15 cellular contexts compared by ENCODE assay signal in the genomic region with DNA sequence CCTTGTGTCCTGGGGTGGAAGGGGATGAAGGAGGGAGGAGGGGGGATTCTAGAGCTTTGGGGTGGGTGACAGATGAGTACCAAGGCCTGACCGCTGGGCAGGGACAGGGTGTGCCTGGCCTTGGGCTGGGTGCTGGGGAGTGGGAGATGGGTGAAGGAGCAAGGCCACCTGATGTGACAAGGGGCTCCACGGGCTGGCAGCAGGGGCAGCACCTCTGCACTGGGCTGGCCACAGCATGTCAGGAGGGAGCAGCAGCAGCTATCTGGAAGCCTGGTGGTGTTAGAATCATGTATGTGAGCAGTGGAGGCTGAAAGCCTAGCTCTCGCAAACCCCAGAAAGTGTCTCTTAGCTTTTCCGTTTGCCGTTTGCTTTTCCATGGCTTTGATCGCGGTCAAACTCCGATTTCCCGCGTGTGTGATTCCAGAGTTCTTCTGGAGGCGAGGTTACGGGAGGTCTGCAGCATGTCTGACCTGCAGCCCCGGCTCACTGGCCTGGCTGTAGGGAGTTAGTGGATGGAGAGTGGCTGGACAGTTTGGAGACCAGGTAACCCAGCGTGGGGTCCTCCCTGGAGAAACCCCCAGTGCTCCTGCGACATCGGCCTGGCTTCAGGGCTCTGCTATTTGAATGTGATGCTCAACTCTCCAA.
A peak's percentile ranks its signal among the peaks of the same experiment; 100 is the strongest.
DNase-seq lines count a peak whose midpoint lies in the region; ATAC-seq and TF ChIP-seq lines count a peak whose summit lies in the region.
"Had no signal": no experiment of that assay in that cellular context is flagged by ENCODE, and none has a peak within 500 bp of the region (broad histone marks: within the 10 kb centered on the region; RNA-seq: fewer than 3 reads in every experiment).

No MANE protein-coding gene starts in this region.

- H3K27me3 ChIP-seq in Caco-2 (replicated peaks; ENCODE audit: control insufficient read depth, insufficient read depth, low read length) (no peaks in the 10 kb centered on the region), ascending aorta (no peaks in the 10 kb centered on the region), hepatocyte (no peaks in the 10 kb centered on the region), gastrocnemius medialis (no peaks in the 10 kb centered on the region)
- H3K27me3 ChIP-seq: ovary had no signal

- H3K36me3 ChIP-seq in Caco-2 (ENCODE audit: control insufficient read depth, insufficient read depth, low read length) (no peaks in the 10 kb centered on the region; the same call in 1 of the 2 replicates), ascending aorta (peaks cover 7 to 10% of the 10 kb centered on the region in 2 donors), hepatocyte (replicated peaks; ENCODE audit: insufficient read depth, low read depth) (no peaks in the 10 kb centered on the region), gastrocnemius medialis (no peaks in the 10 kb centered on the region)
- H3K36me3 ChIP-seq: ovary had no signal

- H3K4me3 ChIP-seq in Caco-2 (ENCODE audit: low read depth, low read length) (no peak overlapping the region), ascending aorta (peak overlapping the region in 1 of 2 donors; percentile 56), hepatocyte (no peak overlapping the region), gastrocnemius medialis (no peak overlapping the region), foreskin fibroblast (ENCODE audit: low read depth in 1 of 2, low read length in 2 of 2) (no peak overlapping the region)
- H3K4me3 ChIP-seq: ovary had no signal

- H3K27ac Mint-ChIP-seq in Caco-2 (ENCODE audit: unreplicated experiment), result peak overlapping the region; percentile 96
- H3K27ac Mint-ChIP-seq: activated B cell treated with CpG ODN at 0.5 μM for 24 hours had no signal

- in situ Hi-C loops in gastrocnemius medialis (cut with MboI; ENCODE audit: low sequenced_read_pairs in 4 of 4), result no loop called here

- ATAC-seq in gastrocnemius medialis, result no peak
- no peak for ATAC-seq in HG02973 (IDR thresholded peaks at IDR 0.05; ENCODE audit: unreplicated experiment)
- no peak for ATAC-seq in HG02763 (IDR thresholded peaks at IDR 0.05; ENCODE audit: unreplicated experiment)

- intact Hi-C loops in Caco-2 (cut with micrococcal nuclease; ENCODE audit: unreplicated experiment) (loop anchor here (1.0 to 5.0 kb wide), 2 partner anchors 39 to 175 kb away; no protein-coding TSS in a partner anchor), ascending aorta (cut with DNase I) (loop anchor here (1.0 to 5.0 kb wide), 3 partner anchors 39 to 108 kb away; no protein-coding TSS in a partner anchor), gastrocnemius medialis (cut with DNase I; ENCODE audit: low total_unique reads) (no loop called here)

- POLR2A ChIA-PET in Caco-2 (lab: Charles Lee), result interaction anchor here (0.6 to 0.8 kb wide), 2 partner anchors 18 to 53 kb away, joined by 4 to 5 read pairs; no protein-coding TSS in a partner anchor

- no peak for TF ChIP-seq CTCF in Caco-2 (IDR thresholded peaks at IDR 0.05; ENCODE audit: insufficient read depth in 1 of 2, low read depth in 1 of 2, low read length in 1 of 2, severe bottlenecking in 1 of 2, unreplicated experiment in 1 of 2)
- no peak for TF ChIP-seq CTCF in ascending aorta (IDR thresholded peaks at IDR 0.05)
- TF ChIP-seq CTCF in hepatocyte (IDR thresholded peaks at IDR 0.05; ENCODE audit: poor library complexity), result no peak
- no peak for TF ChIP-seq CTCF in gastrocnemius medialis (IDR thresholded peaks at IDR 0.05 in 4 of 5, conservative IDR thresholded peaks at IDR 0.05 in 1 of 5)
- no peak for TF ChIP-seq CTCF in foreskin fibroblast (IDR thresholded peaks at IDR 0.05; ENCODE audit: low read depth, low read length)

- H4K20me1 ChIP-seq in hepatocyte (ENCODE audit: insufficient read depth, poor library complexity, severe bottlenecking), result no peaks in the 10 kb centered on the region

- H3K9me3 Mint-ChIP-seq in Caco-2 (ENCODE audit: unreplicated experiment), result no peaks in the 10 kb centered on the region
- H3K9me3 Mint-ChIP-seq: activated B cell treated with CpG ODN at 0.5 μM for 24 hours had no signal

- peaks cover 91% of the 10 kb centered on the region for H3K79me2 ChIP-seq in hepatocyte

- H3K4me2 ChIP-seq in hepatocyte, result peak overlapping the region; percentile 40

- H2AFZ ChIP-seq in hepatocyte, result no peak overlapping the region

- H3K9me2 ChIP-seq in hepatocyte (replicated peaks; ENCODE audit: insufficient read depth), result no peaks in the 10 kb centered on the region

- no peak for TF ChIP-seq POLR2A in gastrocnemius medialis (IDR thresholded peaks at IDR 0.05)

- DNase-seq in Caco-2, result no peak
- no peak for DNase-seq in ascending aorta (ENCODE audit: low spot score in 2 of 2)
- no peak for DNase-seq in hepatocyte (ENCODE audit: low spot score)
- no peak for DNase-seq in gastrocnemius medialis
- no peak for DNase-seq in foreskin fibroblast
- DNase-seq in activated CD4-positive, CD25-positive, alpha-beta regulatory T cell treated with anti-CD3 and anti-CD28 coated beads, Interleukin-2, amount 50 U/mL, for 72 hours, result no peak
- DNase-seq: activated B cell treated with CpG ODN at 0.5 μM for 24 hours; activated gamma-delta T cell; effector memory CD4-positive, alpha-beta T cell; GDM1; NCI-H187 treated with DMSO at 0.1 percent for 48 hours; NCI-H524 treated with DMSO at 0.1 percent for 48 hours had no signal

- no peaks in the 10 kb centered on the region for H3K27me3 Mint-ChIP-seq in Caco-2 (ENCODE audit: insufficient read depth, unreplicated experiment)
- H3K27me3 Mint-ChIP-seq: activated B cell treated with CpG ODN at 0.5 μM for 24 hours had no signal

- H3K4me3 Mint-ChIP-seq in Caco-2 (ENCODE audit: unreplicated experiment), result peak overlapping the region; percentile 23
- H3K4me3 Mint-ChIP-seq: activated B cell treated with CpG ODN at 0.5 μM for 24 hours had no signal

- H3K27ac ChIP-seq in ascending aorta, result peak overlapping the region; percentile 89 to 95
- H3K27ac ChIP-seq in hepatocyte, result peak overlapping the region; percentile 93
- H3K27ac ChIP-seq in gastrocnemius medialis, result peak overlapping the region; percentile 81 to 94 (median 88)
- H3K27ac ChIP-seq: ovary had no signal

- CTCF ChIA-PET in Caco-2 (lab: Charles Lee), result no interaction called here

- no peaks in the 10 kb centered on the region for H3K9me3 ChIP-seq in Caco-2
- no peaks in the 10 kb centered on the region for H3K9me3 ChIP-seq in ascending aorta
- no peaks in the 10 kb centered on the region for H3K9me3 ChIP-seq in hepatocyte (ENCODE audit: low read depth)
- no peaks in the 10 kb centered on the region for H3K9me3 ChIP-seq in gastrocnemius medialis
- H3K9me3 ChIP-seq: ovary had no signal

- H3K36me3 Mint-ChIP-seq in Caco-2 (ENCODE audit: insufficient read depth, unreplicated experiment), result peaks cover 67% of the 10 kb centered on the region

- BruUV-seq in Caco-2 (replicated peaks; lab: Mats Ljungman, UMichigan), result no TSS peak

- H3K4me1 ChIP-seq in Caco-2, result peaks cover 23% of the 10 kb centered on the region
- H3K4me1 ChIP-seq in ascending aorta, result peaks cover 7 to 22% of the 10 kb centered on the region in 2 donors
- peaks cover 15% of the 10 kb centered on the region for H3K4me1 ChIP-seq in hepatocyte (ENCODE audit: insufficient read depth)
- peaks cover 30 to 39% of the 10 kb centered on the region in 2 donors for H3K4me1 ChIP-seq in gastrocnemius medialis

- H3K4me1 Mint-ChIP-seq in Caco-2 (ENCODE audit: low read depth, unreplicated experiment), result peaks cover 32% of the 10 kb centered on the region
- H3K4me1 Mint-ChIP-seq: activated B cell treated with CpG ODN at 0.5 μM for 24 hours had no signal

- WGBS in hepatocyte (ENCODE audit: low lambda C conversion rate, missing lambda C conversion rate), result 87% methylated on average over 15 of the region's 16 CpGs
